1 cellular context compared by ENCODE assay signal in the genomic region with DNA sequence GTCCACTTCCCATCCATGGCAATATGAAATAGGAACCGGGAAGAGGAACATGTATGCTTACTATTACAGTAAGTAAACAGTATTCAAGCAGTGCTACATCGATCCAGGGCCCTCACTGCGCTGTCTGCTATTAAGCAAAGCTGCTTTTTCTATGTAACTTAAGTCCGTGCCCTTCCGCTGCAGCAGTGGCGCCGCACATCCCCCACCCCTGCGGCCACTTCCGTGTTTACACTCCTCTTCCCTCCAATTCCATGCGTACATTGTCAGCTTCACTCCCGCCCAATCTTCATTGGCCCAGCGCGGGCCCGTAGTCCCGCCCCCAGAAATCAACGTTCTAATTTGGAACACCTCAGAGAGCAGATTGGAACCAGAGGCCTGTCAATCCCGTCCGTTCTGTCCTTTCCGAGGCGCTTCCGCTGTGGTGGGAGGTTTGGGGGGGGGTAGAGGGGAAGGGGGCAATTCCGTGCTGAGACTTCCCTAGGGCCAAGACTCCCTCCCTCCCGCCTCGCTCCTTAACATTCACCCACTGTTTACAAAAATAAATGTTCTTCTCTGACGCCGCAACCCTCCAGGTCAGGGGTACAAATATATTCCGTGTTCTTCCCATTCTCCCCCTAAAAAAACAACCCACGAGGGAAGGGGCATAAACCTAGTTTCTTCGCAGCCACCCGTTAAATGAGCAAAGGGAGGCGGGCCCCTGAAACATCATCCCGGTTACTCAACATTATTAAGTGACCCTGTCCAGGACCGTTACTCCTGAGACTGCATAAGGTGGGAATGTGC.
TF ChIP-seq lines count a peak whose summit lies in the region.

No MANE protein-coding gene starts in this region.

TF ChIP-seq in K562, 482 proteins besides CTCF, POLR2A, EP300 and RAD21 (continued from another document and continues in another):
- TF ChIP-seq, protein P1, sequence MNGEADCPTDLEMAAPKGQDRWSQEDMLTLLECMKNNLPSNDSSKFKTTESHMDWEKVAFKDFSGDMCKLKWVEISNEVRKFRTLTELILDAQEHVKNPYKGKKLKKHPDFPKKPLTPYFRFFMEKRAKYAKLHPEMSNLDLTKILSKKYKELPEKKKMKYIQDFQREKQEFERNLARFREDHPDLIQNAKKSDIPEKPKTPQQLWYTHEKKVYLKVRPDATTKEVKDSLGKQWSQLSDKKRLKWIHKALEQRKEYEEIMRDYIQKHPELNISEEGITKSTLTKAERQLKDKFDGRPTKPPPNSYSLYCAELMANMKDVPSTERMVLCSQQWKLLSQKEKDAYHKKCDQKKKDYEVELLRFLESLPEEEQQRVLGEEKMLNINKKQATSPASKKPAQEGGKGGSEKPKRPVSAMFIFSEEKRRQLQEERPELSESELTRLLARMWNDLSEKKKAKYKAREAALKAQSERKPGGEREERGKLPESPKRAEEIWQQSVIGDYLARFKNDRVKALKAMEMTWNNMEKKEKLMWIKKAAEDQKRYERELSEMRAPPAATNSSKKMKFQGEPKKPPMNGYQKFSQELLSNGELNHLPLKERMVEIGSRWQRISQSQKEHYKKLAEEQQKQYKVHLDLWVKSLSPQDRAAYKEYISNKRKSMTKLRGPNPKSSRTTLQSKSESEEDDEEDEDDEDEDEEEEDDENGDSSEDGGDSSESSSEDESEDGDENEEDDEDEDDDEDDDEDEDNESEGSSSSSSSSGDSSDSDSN (IDR thresholded peaks at IDR 0.05; ENCODE audit: borderline replicate concordance in 1 of 2, low read depth in 2 of 2, low read length in 2 of 2) = no peak; a peak in 1 of 4 replicates
- TF ChIP-seq ETV1 (tag; conservative IDR thresholded peaks at IDR 0.05; ENCODE audit: low read depth) (peak; percentile 82), ZNF696 (CRISPR knock-in tag; conservative IDR thresholded peaks at IDR 0.05) (no peak), ERF (CRISPR knock-in tag; IDR thresholded peaks at IDR 0.05) (no peak), SUPT5H (IDR thresholded peaks at IDR 0.05) (peak; percentile 72), CREB1 (IDR thresholded peaks at IDR 0.05) (peak; percentile 69; the same call in 1 of the 2 replicates), CREB1 (CRISPR knock-in tag; IDR thresholded peaks at IDR 0.05) (peak; percentile 68; the same call in 1 of the 2 replicates), CHD1 (IDR thresholded peaks at IDR 0.05; ENCODE audit: low read length) (no peak), RHOXF2B (CRISPR knock-in tag; conservative IDR thresholded peaks at IDR 0.05) (0 out of 2 replicates have a peak, but pooled peaks have one; percentile 17), ZC3H4 (CRISPR knock-in tag; IDR thresholded peaks at IDR 0.05; ENCODE audit: borderline replicate concordance) (no peak), YBX1 (IDR thresholded peaks at IDR 0.05) (no peak), HMG20B (CRISPR knock-in tag; IDR thresholded peaks at IDR 0.05) (no peak), CBX1 (IDR thresholded peaks at IDR 0.05; ENCODE audit: low read depth) (no peak), FOXP1 (CRISPR knock-in tag; IDR thresholded peaks at IDR 0.05) (peak; percentile 70; the same call in 1 of the 2 replicates), FOXJ3 (CRISPR knock-in tag; IDR thresholded peaks at IDR 0.05) (no peak), BACH1 (tag; IDR thresholded peaks at IDR 0.05) (no peak), ZKSCAN8 (CRISPR knock-in tag; IDR thresholded peaks at IDR 0.05) (no peak), EGR1 (conservative IDR thresholded peaks at IDR 0.05) (peak; percentile 44), GABPB2 (CRISPR knock-in tag; conservative IDR thresholded peaks at IDR 0.05) (no peak), MIER1 (IDR thresholded peaks at IDR 0.05; ENCODE audit: low read depth) (no peak), MYBL2 (IDR thresholded peaks at IDR 0.05; ENCODE audit: low read depth) (peak; percentile 85), MYBL2 (CRISPR knock-in tag; IDR thresholded peaks at IDR 0.05; ENCODE audit: borderline replicate concordance) (no peak), SIN3B (IDR thresholded peaks at IDR 0.05; ENCODE audit: low read depth) (no peak), MAFK (IDR thresholded peaks at IDR 0.05; ENCODE audit: low read length) (no peak), PHB2 (IDR thresholded peaks at IDR 0.05; ENCODE audit: low read depth) (no peak), ZFP30 (CRISPR knock-in tag; IDR thresholded peaks at IDR 0.05; ENCODE audit: borderline replicate concordance) (no peak)
- TF ChIP-seq, protein P2, sequence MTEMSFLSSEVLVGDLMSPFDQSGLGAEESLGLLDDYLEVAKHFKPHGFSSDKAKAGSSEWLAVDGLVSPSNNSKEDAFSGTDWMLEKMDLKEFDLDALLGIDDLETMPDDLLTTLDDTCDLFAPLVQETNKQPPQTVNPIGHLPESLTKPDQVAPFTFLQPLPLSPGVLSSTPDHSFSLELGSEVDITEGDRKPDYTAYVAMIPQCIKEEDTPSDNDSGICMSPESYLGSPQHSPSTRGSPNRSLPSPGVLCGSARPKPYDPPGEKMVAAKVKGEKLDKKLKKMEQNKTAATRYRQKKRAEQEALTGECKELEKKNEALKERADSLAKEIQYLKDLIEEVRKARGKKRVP (CRISPR knock-in tag; IDR thresholded peaks at IDR 0.05) = peak; percentile 33; the same call in 1 of the 2 replicates
- TF ChIP-seq, protein P3, sequence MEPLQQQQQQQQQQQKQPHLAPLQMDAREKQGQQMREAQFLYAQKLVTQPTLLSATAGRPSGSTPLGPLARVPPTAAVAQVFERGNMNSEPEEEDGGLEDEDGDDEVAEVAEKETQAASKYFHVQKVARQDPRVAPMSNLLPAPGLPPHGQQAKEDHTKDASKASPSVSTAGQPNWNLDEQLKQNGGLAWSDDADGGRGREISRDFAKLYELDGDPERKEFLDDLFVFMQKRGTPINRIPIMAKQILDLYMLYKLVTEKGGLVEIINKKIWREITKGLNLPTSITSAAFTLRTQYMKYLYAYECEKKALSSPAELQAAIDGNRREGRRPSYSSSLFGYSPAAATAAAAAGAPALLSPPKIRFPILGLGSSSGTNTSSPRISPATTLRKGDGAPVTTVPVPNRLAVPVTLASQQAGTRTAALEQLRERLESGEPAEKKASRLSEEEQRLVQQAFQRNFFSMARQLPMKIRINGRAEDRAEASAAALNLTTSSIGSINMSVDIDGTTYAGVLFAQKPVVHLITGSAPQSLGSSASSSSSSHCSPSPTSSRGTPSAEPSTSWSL (CRISPR knock-in tag; IDR thresholded peaks at IDR 0.05; ENCODE audit: borderline replicate concordance) = no peak
- TF ChIP-seq, protein P4, sequence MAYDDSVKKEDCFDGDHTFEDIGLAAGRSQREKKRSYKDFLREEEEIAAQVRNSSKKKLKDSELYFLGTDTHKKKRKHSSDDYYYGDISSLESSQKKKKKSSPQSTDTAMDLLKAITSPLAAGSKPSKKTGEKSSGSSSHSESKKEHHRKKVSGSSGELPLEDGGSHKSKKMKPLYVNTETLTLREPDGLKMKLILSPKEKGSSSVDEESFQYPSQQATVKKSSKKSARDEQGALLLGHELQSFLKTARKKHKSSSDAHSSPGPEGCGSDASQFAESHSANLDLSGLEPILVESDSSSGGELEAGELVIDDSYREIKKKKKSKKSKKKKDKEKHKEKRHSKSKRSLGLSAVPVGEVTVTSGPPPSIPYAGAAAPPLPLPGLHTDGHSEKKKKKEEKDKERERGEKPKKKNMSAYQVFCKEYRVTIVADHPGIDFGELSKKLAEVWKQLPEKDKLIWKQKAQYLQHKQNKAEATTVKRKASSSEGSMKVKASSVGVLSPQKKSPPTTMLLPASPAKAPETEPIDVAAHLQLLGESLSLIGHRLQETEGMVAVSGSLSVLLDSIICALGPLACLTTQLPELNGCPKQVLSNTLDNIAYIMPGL (CRISPR knock-in tag; IDR thresholded peaks at IDR 0.05) = no peak
- TF ChIP-seq, protein P5, sequence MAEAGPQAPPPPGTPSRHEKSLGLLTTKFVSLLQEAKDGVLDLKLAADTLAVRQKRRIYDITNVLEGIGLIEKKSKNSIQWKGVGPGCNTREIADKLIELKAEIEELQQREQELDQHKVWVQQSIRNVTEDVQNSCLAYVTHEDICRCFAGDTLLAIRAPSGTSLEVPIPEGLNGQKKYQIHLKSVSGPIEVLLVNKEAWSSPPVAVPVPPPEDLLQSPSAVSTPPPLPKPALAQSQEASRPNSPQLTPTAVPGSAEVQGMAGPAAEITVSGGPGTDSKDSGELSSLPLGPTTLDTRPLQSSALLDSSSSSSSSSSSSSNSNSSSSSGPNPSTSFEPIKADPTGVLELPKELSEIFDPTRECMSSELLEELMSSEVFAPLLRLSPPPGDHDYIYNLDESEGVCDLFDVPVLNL (CRISPR knock-in tag; IDR thresholded peaks at IDR 0.05; ENCODE audit: low read depth) = no peak
- TF ChIP-seq, protein P6, sequence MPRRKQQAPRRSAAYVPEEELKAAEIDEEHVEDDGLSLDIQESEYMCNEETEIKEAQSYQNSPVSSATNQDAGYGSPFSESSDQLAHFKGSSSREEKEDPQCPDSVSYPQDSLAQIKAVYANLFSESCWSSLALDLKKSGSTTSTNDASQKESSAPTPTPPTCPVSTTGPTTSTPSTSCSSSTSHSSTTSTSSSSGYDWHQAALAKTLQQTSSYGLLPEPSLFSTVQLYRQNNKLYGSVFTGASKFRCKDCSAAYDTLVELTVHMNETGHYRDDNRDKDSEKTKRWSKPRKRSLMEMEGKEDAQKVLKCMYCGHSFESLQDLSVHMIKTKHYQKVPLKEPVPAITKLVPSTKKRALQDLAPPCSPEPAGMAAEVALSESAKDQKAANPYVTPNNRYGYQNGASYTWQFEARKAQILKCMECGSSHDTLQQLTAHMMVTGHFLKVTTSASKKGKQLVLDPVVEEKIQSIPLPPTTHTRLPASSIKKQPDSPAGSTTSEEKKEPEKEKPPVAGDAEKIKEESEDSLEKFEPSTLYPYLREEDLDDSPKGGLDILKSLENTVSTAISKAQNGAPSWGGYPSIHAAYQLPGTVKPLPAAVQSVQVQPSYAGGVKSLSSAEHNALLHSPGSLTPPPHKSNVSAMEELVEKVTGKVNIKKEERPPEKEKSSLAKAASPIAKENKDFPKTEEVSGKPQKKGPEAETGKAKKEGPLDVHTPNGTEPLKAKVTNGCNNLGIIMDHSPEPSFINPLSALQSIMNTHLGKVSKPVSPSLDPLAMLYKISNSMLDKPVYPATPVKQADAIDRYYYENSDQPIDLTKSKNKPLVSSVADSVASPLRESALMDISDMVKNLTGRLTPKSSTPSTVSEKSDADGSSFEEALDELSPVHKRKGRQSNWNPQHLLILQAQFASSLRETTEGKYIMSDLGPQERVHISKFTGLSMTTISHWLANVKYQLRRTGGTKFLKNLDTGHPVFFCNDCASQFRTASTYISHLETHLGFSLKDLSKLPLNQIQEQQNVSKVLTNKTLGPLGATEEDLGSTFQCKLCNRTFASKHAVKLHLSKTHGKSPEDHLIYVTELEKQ (CRISPR knock-in tag; IDR thresholded peaks at IDR 0.05) = no peak
- TF ChIP-seq, protein P7, sequence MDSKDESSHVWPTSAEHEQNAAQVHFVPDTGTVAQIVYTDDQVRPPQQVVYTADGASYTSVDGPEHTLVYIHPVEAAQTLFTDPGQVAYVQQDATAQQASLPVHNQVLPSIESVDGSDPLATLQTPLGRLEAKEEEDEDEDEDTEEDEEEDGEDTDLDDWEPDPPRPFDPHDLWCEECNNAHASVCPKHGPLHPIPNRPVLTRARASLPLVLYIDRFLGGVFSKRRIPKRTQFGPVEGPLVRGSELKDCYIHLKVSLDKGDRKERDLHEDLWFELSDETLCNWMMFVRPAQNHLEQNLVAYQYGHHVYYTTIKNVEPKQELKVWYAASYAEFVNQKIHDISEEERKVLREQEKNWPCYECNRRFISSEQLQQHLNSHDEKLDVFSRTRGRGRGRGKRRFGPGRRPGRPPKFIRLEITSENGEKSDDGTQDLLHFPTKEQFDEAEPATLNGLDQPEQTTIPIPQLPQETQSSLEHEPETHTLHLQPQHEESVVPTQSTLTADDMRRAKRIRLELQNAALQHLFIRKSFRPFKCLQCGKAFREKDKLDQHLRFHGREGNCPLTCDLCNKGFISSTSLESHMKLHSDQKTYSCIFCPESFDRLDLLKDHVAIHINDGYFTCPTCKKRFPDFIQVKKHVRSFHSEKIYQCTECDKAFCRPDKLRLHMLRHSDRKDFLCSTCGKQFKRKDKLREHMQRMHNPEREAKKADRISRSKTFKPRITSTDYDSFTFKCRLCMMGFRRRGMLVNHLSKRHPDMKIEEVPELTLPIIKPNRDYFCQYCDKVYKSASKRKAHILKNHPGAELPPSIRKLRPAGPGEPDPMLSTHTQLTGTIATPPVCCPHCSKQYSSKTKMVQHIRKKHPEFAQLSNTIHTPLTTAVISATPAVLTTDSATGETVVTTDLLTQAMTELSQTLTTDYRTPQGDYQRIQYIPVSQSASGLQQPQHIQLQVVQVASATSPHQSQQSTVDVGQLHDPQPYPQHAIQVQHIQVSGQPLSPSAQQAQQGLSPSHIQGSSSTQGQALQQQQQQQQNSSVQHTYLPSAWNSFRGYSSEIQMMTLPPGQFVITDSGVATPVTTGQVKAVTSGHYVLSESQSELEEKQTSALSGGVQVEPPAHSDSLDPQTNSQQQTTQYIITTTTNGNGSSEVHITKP (IDR thresholded peaks at IDR 0.05; ENCODE audit: partially characterized antibody) = no peak
- TF ChIP-seq, protein P8, sequence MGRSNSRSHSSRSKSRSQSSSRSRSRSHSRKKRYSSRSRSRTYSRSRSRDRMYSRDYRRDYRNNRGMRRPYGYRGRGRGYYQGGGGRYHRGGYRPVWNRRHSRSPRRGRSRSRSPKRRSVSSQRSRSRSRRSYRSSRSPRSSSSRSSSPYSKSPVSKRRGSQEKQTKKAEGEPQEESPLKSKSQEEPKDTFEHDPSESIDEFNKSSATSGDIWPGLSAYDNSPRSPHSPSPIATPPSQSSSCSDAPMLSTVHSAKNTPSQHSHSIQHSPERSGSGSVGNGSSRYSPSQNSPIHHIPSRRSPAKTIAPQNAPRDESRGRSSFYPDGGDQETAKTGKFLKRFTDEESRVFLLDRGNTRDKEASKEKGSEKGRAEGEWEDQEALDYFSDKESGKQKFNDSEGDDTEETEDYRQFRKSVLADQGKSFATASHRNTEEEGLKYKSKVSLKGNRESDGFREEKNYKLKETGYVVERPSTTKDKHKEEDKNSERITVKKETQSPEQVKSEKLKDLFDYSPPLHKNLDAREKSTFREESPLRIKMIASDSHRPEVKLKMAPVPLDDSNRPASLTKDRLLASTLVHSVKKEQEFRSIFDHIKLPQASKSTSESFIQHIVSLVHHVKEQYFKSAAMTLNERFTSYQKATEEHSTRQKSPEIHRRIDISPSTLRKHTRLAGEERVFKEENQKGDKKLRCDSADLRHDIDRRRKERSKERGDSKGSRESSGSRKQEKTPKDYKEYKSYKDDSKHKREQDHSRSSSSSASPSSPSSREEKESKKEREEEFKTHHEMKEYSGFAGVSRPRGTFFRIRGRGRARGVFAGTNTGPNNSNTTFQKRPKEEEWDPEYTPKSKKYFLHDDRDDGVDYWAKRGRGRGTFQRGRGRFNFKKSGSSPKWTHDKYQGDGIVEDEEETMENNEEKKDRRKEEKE (IDR thresholded peaks at IDR 0.05; ENCODE audit: borderline replicate concordance in 1 of 2, control insufficient read depth in 1 of 2, low read depth in 2 of 2, low read length in 1 of 2) = no peak; a peak in 1 of 4 replicates
- TF ChIP-seq, protein P9, sequence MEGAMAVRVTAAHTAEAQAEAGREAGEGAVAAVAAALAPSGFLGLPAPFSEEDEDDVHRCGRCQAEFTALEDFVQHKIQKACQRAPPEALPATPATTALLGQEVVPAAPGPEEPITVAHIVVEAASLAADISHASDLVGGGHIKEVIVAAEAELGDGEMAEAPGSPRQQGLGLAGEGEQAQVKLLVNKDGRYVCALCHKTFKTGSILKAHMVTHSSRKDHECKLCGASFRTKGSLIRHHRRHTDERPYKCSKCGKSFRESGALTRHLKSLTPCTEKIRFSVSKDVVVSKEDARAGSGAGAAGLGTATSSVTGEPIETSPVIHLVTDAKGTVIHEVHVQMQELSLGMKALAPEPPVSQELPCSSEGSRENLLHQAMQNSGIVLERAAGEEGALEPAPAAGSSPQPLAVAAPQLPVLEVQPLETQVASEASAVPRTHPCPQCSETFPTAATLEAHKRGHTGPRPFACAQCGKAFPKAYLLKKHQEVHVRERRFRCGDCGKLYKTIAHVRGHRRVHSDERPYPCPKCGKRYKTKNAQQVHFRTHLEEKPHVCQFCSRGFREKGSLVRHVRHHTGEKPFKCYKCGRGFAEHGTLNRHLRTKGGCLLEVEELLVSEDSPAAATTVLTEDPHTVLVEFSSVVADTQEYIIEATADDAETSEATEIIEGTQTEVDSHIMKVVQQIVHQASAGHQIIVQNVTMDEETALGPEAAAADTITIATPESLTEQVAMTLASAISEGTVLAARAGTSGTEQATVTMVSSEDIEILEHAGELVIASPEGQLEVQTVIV (CRISPR knock-in tag; IDR thresholded peaks at IDR 0.05; ENCODE audit: borderline replicate concordance) = no peak
